8 cellular contexts compared by ENCODE assay signal in genomic region chr12:121538699-121539061, GRCh38. TPM values are rescaled to one million over a fixed set of nuclear protein-coding genes. Genes with fewer than 3 reads are reported as not detected.
A peak's percentile ranks its signal among the peaks of the same experiment; 100 is the strongest.
DNase-seq lines count a peak whose midpoint lies in the region; ATAC-seq and TF ChIP-seq lines count a peak whose summit lies in the region.

No MANE protein-coding gene starts in this region.

- TF ChIP-seq CTCF in H9 (conservative IDR thresholded peaks at IDR 0.05) (no peak), WTC11 (IDR thresholded peaks at IDR 0.05) (no peak)

- no peak overlapping the region for H3K14ac ChIP-seq in H9 (ENCODE audit: insufficient read depth, low read length)

- DNase-seq in H9 (peak; percentile 89), WTC11 (ENCODE audit: low spot score) (peak; percentile 38), left lobe of liver (ENCODE audit: low spot score) (peak; percentile 81), SHP77 (lab: John Stamatoyannopoulos, UW) (no peak)

- CTCF ChIA-PET in WTC11 (lab: Charles Lee) = interaction anchor here (0.6 to 1.6 kb wide), 11 partner anchors 8 to 1337 kb away, joined by 3 to 6 read pairs (median 4); no protein-coding TSS in a partner anchor

- H3K27ac ChIP-seq in BLaER1 (no peak overlapping the region), H9 (ENCODE audit: insufficient read length, low read depth, low read length) (no peak overlapping the region)

- H2BK15ac ChIP-seq in H9 (ENCODE audit: low read depth, low read length) = no peak overlapping the region

- peaks cover 19% of the 10 kb centered on the region for H3K23me2 ChIP-seq in H9 (ENCODE audit: insufficient read length, low read depth, low read length, poor library complexity, severe bottlenecking)

- peaks cover 56% of the 10 kb centered on the region for H3K4me1 ChIP-seq in BLaER1
- H3K4me1 ChIP-seq in H9 (ENCODE audit: insufficient read depth, low read length) = peaks cover 5% of the 10 kb centered on the region; the same call in 1 of the 2 replicates

- no peaks in the 10 kb centered on the region for H3K9me3 ChIP-seq in BLaER1
- H3K9me3 ChIP-seq in H9 (ENCODE audit: control insufficient read depth, low read depth, low read length) = no peaks in the 10 kb centered on the region

- no peaks in the 10 kb centered on the region; a peak in 2 of 5 replicates for H3K9me3 Mint-ChIP-seq in H9
- no peaks in the 10 kb centered on the region for H3K9me3 Mint-ChIP-seq in WTC11

- WGBS in H9 (ENCODE audit: extremely low coverage, insufficient read length, low lambda C conversion rate) = no CpG with 5 or more reads among the region's 5 CpGs

- peaks cover 17% of the 10 kb centered on the region; the same call in 1 of the 2 replicates for H4K20me1 ChIP-seq in BLaER1
- H4K20me1 ChIP-seq in H9 (ENCODE audit: control insufficient read depth, insufficient read depth, insufficient read length) = no peaks in the 10 kb centered on the region

- H3K56ac ChIP-seq in H9 (ENCODE audit: insufficient read length, low read depth, low read length) = no peak overlapping the region

- H4K5ac ChIP-seq in H9 (ENCODE audit: insufficient read length, low read depth, low read length) = no peak overlapping the region

- no peak overlapping the region for H3K23ac ChIP-seq in H9 (ENCODE audit: insufficient read length, low read depth, low read length)

- no peak overlapping the region for H2AK5ac ChIP-seq in H9 (ENCODE audit: insufficient read length, low read length)

- no peak overlapping the region for H3K27ac Mint-ChIP-seq in H9
- no peak overlapping the region for H3K27ac Mint-ChIP-seq in WTC11

- H4K91ac ChIP-seq in H9 (ENCODE audit: insufficient read length, low read depth, low read length) = no peak overlapping the region

- POLR2A ChIA-PET in WTC11 (lab: Charles Lee) = no interaction called here

- no peak overlapping the region for H2BK5ac ChIP-seq in H9 (ENCODE audit: insufficient read length, low read length)

- H2AFZ ChIP-seq in H9 (ENCODE audit: low read length) = no peak overlapping the region

- peak overlapping the region; percentile 81; the same call in 1 of the 2 replicates for H3K9ac ChIP-seq in BLaER1
- H3K9ac ChIP-seq in H9 (ENCODE audit: extremely low read depth, insufficient read length, low read length) = no peak overlapping the region

- peak overlapping the region; percentile 100 for H3K4me2 ChIP-seq in BLaER1
- peak overlapping the region; percentile 63 for H3K4me2 ChIP-seq in H9 (ENCODE audit: insufficient read depth, insufficient read length, low read length)

- no peak overlapping the region for H3T11ph ChIP-seq in H9 (ENCODE audit: low read length)

- H3K79me1 ChIP-seq in H9 (ENCODE audit: insufficient read depth, low read depth, low read length, poor library complexity, severe bottlenecking) = no peaks in the 10 kb centered on the region

- H3K18ac ChIP-seq in H9 (ENCODE audit: insufficient read length, low read depth, low read length) = no peak overlapping the region

- H3K27me3 Mint-ChIP-seq in H9 (ENCODE audit: low read depth) = peaks cover 23% of the 10 kb centered on the region
- peaks cover 9% of the 10 kb centered on the region for H3K27me3 Mint-ChIP-seq in WTC11 (ENCODE audit: low read depth)

- H2BK20ac ChIP-seq in H9 (ENCODE audit: low read depth, low read length, poor library complexity, severe bottlenecking) = no peak overlapping the region

- peaks cover 14 to 48% (median 33%) of the 10 kb centered on the region in 3 experiments for H3K36me3 Mint-ChIP-seq in H9 (ENCODE audit: insufficient read depth in 1 of 3, low read depth in 3 of 3)
- H3K36me3 Mint-ChIP-seq in WTC11 = peaks cover 18% of the 10 kb centered on the region

- peak overlapping the region; percentile 60 to 80 for H3K4me3 Mint-ChIP-seq in H9
- peak overlapping the region; percentile 75 for H3K4me3 Mint-ChIP-seq in WTC11

- no peak overlapping the region for H3K4ac ChIP-seq in H9 (ENCODE audit: low read depth, low read length)

- ATAC-seq in WTC11 = peak; percentile 50
- ATAC-seq in left lobe of liver = peak; percentile 45
- no peak for ATAC-seq in HG02642 (IDR thresholded peaks at IDR 0.05; ENCODE audit: poor library complexity, unreplicated experiment)
- ATAC-seq in HG02623 (IDR thresholded peaks at IDR 0.05; ENCODE audit: unreplicated experiment) = no peak
- no peak for ATAC-seq in HG02970 (IDR thresholded peaks at IDR 0.05; ENCODE audit: low FRiP score, unreplicated experiment)

- H3K4me1 Mint-ChIP-seq in H9 (peaks cover 36 to 49% of the 10 kb centered on the region in 2 experiments), WTC11 (peaks cover 45% of the 10 kb centered on the region)

- H3K36me3 ChIP-seq in BLaER1 = peaks cover 12% of the 10 kb centered on the region

- H2BK12ac ChIP-seq in H9 (ENCODE audit: insufficient read length, low read depth, low read length) = no peak overlapping the region

- H2BK120ac ChIP-seq in H9 (ENCODE audit: low read depth, low read length, poor library complexity, severe bottlenecking) = no peak overlapping the region

- no peaks in the 10 kb centered on the region; the same call in 1 of the 2 replicates for H3K79me2 ChIP-seq in H9 (ENCODE audit: insufficient read depth, low read length)

- H4K8ac ChIP-seq in H9 (replicated peaks; ENCODE audit: insufficient read length, low read depth, low read length) = no peak overlapping the region

- no peaks in the 10 kb centered on the region for H3K27me3 ChIP-seq in BLaER1
- no peaks in the 10 kb centered on the region for H3K27me3 ChIP-seq in H9 (ENCODE audit: insufficient read depth, low read length)

- H3K4me3 ChIP-seq in BLaER1 = peak overlapping the region; percentile 75

TF ChIP-seq in WTC11, 78 proteins besides CTCF, POLR2A, EP300 and RAD21:
- no peak for TF ChIP-seq ATF1 (CRISPR knock-in tag; IDR thresholded peaks at IDR 0.05)

RNA-seq across cellular contexts. Expression of gene KDM2B, which starts 42.1 kb away (rescaled TPM):
- total RNA-seq in H9 (2021) = 137 and 143 TPM in 2 replicates
- 147 to 155 TPM (median 152 TPM) in 3 replicates for total RNA-seq in WTC11 (2021)
- 10.1 TPM for total RNA-seq in left lobe of liver

Comparison
In these comparisons a context has a peak if more than half of its experiments do, and no peak if none do; other contexts are left out.
1. DNase-seq: peak in H9 (single experiment), WTC11 (single experiment) and left lobe of liver (single experiment); none in SHP77 (0 of 2).
2. ATAC-seq: peak in WTC11 (single experiment) and left lobe of liver (single experiment); none in HG02642 (single experiment), HG02623 (single experiment) and HG02970 (single experiment).
3. RNA of gene KDM2B, which starts 42.1 kb away (total RNA-seq): 147 to 155 TPM in WTC11 and 137 to 143 TPM in H9; 10.1 TPM in left lobe of liver (single experiment); every median in the first group is over 10 times any median in the second.